In genomic region chr15:70998319-70998718, GRCh38 we compare ENCODE assay signal across 37 cellular contexts.
A peak's percentile ranks its signal among the peaks of the same experiment; 100 is the strongest.
DNase-seq lines count a peak whose midpoint lies in the region; ATAC-seq, FAIRE-seq and TF ChIP-seq lines count a peak whose summit lies in the region.
"Had no signal": no experiment of that assay in that cellular context is flagged by ENCODE, and none has a peak within 500 bp of the region (broad histone marks: within the 10 kb centered on the region; RNA-seq: fewer than 3 reads in every experiment).

No MANE protein-coding gene starts in this region.

- DNase-seq in WTC11 (ENCODE audit: low spot score) (no peak), adipocyte (ENCODE audit: low read depth) (no peak), astrocyte (ENCODE audit: low read depth) (no peak), NOMO-1 treated with dmso at 0.1 percent for 144 hours (lab: John Stamatoyannopoulos, UW; ENCODE audit: unreplicated experiment) (no peak), amygdala (lab: John Stamatoyannopoulos, UW) (no peak), NCI-H82 (lab: John Stamatoyannopoulos, UW) (no peak)
- DNase-seq: 8988T; ACHN; AML-193; BE2C; C1 segment of cervical spinal cord; Caco-2; Calu3; CD4-positive, alpha-beta memory T cell; CD4-positive, alpha-beta T cell; CD4-positive, CD25-positive, alpha-beta regulatory T cell; CD8-positive, alpha-beta memory T cell; CD8-positive, alpha-beta T cell; COR-L47; DMS 273 treated with DMSO at 0.1 percent for 48 hours; DMS153; DMS53; DMS79; DMS79 treated with DMSO at 0.1 percent for 48 hours; DND-41; EL had no signal

- H3K27ac ChIP-seq in HEK293 (ENCODE audit: extremely low read depth, low read depth, low read length) (no peak overlapping the region), astrocyte (ENCODE audit: low read depth, low read length) (no peak overlapping the region)
- H3K27ac ChIP-seq: 22Rv1; A549; BLaER1; BLaER1 treated with 17β-estradiol and CSF1 and Interleukin-3, amounts not matched to agents 10 nM and 100 nM; C4-2B had no signal

- H3K9ac ChIP-seq in adipocyte (ENCODE audit: low read length) (no peak overlapping the region), astrocyte (ENCODE audit: low read length) (no peak overlapping the region)
- H3K9ac ChIP-seq: BLaER1; BLaER1 treated with 17β-estradiol and CSF1 and Interleukin-3, amounts not matched to agents 10 nM and 100 nM had no signal

- ATAC-seq in WTC11 = no peak
- no peak for ATAC-seq in GM19397 (IDR thresholded peaks at IDR 0.05; ENCODE audit: unreplicated experiment)
- ATAC-seq: A549; CD8-positive, alpha-beta T cell had no signal

- H3K9me3 Mint-ChIP-seq in WTC11 = peaks cover 21% of the 10 kb centered on the region
- peaks cover 11% of the 10 kb centered on the region for H3K9me3 Mint-ChIP-seq in astrocyte (ENCODE audit: unreplicated experiment)

- H3K27me3 Mint-ChIP-seq in WTC11 (ENCODE audit: low read depth) (no peaks in the 10 kb centered on the region), astrocyte (ENCODE audit: low read depth, unreplicated experiment) (no peaks in the 10 kb centered on the region)

- no peaks in the 10 kb centered on the region for H3K4me1 Mint-ChIP-seq in WTC11
- H3K4me1 Mint-ChIP-seq in astrocyte (ENCODE audit: low read depth, unreplicated experiment) = peaks cover 5% of the 10 kb centered on the region
- H3K4me1 Mint-ChIP-seq: B cell; CD14-positive monocyte; CD4-positive, alpha-beta memory T cell; CD4-positive, CD25-positive, alpha-beta regulatory T cell; CD8-positive, alpha-beta memory T cell had no signal

- H4K20me1 ChIP-seq in astrocyte (ENCODE audit: insufficient read depth, low read length) = no peaks in the 10 kb centered on the region
- H4K20me1 ChIP-seq: BLaER1; BLaER1 treated with 17β-estradiol and CSF1 and Interleukin-3, amounts not matched to agents 10 nM and 100 nM had no signal

- FAIRE-seq in astrocyte (lab: Jason Lieb, UNC) = peak; percentile 23
- FAIRE-seq: A204.1, D721Med had no signal

- no peaks in the 10 kb centered on the region for H3K27me3 ChIP-seq in adipocyte (replicated peaks; ENCODE audit: control insufficient read depth, insufficient read depth, low read length)
- H3K27me3 ChIP-seq in astrocyte (ENCODE audit: insufficient read depth, low read length) = no peaks in the 10 kb centered on the region
- H3K27me3 ChIP-seq: BE2C; BLaER1; BLaER1 treated with 17β-estradiol and CSF1 and Interleukin-3, amounts not matched to agents 10 nM and 100 nM had no signal

- no peak overlapping the region for H2AFZ ChIP-seq in astrocyte (ENCODE audit: low read depth, low read length)

- H3K4me2 ChIP-seq in astrocyte (ENCODE audit: low read length) = no peak overlapping the region
- H3K4me2 ChIP-seq: A549; BLaER1; BLaER1 treated with 17β-estradiol and CSF1 and Interleukin-3, amounts not matched to agents 10 nM and 100 nM had no signal

- no peak overlapping the region for H3K4me3 Mint-ChIP-seq in WTC11
- no peak overlapping the region for H3K4me3 Mint-ChIP-seq in astrocyte (ENCODE audit: unreplicated experiment)
- H3K4me3 Mint-ChIP-seq: B cell; CD14-positive monocyte; CD4-positive, alpha-beta memory T cell; CD4-positive, alpha-beta T cell; CD4-positive, CD25-positive, alpha-beta regulatory T cell; CD8-positive, alpha-beta memory T cell; CD8-positive, alpha-beta T cell had no signal

- H3K4me1 ChIP-seq in HEK293 (ENCODE audit: control insufficient read depth, insufficient read depth, low read length) (no peaks in the 10 kb centered on the region), adipocyte (ENCODE audit: control insufficient read depth, insufficient read depth, low read length) (peaks cover 7% of the 10 kb centered on the region), astrocyte (ENCODE audit: insufficient read depth, low read length) (no peaks in the 10 kb centered on the region)
- H3K4me1 ChIP-seq: A549, BE2C, Caco-2 had no signal

- POLR2A ChIA-PET in HEK293 (lab: Yijun Ruan, JAX) = no interaction called here
- POLR2A ChIA-PET in WTC11 (lab: Charles Lee) = no interaction called here

- no peak overlapping the region for H3K27ac Mint-ChIP-seq in WTC11
- H3K27ac Mint-ChIP-seq in astrocyte (ENCODE audit: unreplicated experiment) = no peak overlapping the region
- H3K27ac Mint-ChIP-seq: B cell; CD14-positive monocyte; CD4-positive, alpha-beta memory T cell; CD4-positive, alpha-beta T cell; CD4-positive, CD25-positive, alpha-beta regulatory T cell; CD8-positive, alpha-beta memory T cell; CD8-positive, alpha-beta T cell had no signal

- H3K79me2 ChIP-seq in astrocyte (ENCODE audit: insufficient read depth, low read length) = no peaks in the 10 kb centered on the region

- H3K36me3 ChIP-seq in HEK293 (ENCODE audit: control insufficient read depth in 2 of 2, insufficient read depth in 1 of 2, low read length in 2 of 2) (peaks cover 0 to 4% of the 10 kb centered on the region in 2 experiments; a peak in 2 of 3 replicates), adipocyte (ENCODE audit: control insufficient read depth, insufficient read depth, low read length, severe bottlenecking) (no peaks in the 10 kb centered on the region), astrocyte (ENCODE audit: insufficient read depth, low read length) (no peaks in the 10 kb centered on the region)
- H3K36me3 ChIP-seq: BE2C; BLaER1; BLaER1 treated with 17β-estradiol and CSF1 and Interleukin-3, amounts not matched to agents 10 nM and 100 nM had no signal

- TF ChIP-seq CTCF in HEK293 (tag by site-specific recombination; IDR thresholded peaks at IDR 0.05) (no peak), WTC11 (IDR thresholded peaks at IDR 0.05) (no peak), astrocyte (IDR thresholded peaks at IDR 0.05; ENCODE audit: insufficient read depth, low read depth, low read length) (no peak)

- H3K4me3 ChIP-seq in HEK293 (ENCODE audit: low read depth, low read length) = no peak overlapping the region
- H3K4me3 ChIP-seq in adipocyte (ENCODE audit: low read length) = peak overlapping the region; percentile 23
- H3K4me3 ChIP-seq in astrocyte (ENCODE audit: insufficient read depth, low read depth, low read length) = no peak overlapping the region
- H3K4me3 ChIP-seq: A549; BLaER1; BLaER1 treated with 17β-estradiol and CSF1 and Interleukin-3, amounts not matched to agents 10 nM and 100 nM had no signal

- H3K36me3 Mint-ChIP-seq in WTC11 (peaks cover 20% of the 10 kb centered on the region), astrocyte (ENCODE audit: low read depth, unreplicated experiment) (peaks cover 9% of the 10 kb centered on the region)
- H3K36me3 Mint-ChIP-seq: CD14-positive monocyte; CD4-positive, alpha-beta memory T cell; CD4-positive, CD25-positive, alpha-beta regulatory T cell; CD8-positive, alpha-beta T cell had no signal

- CTCF ChIA-PET in HEK293 (lab: Yijun Ruan, JAX) = interaction anchor here (1.0 kb wide), 1 partner anchor 26 kb away, joined by 5 read pairs; no protein-coding TSS in a partner anchor
- CTCF ChIA-PET in WTC11 (lab: Charles Lee) = no interaction called here

- H3K9me3 ChIP-seq in HEK293 (ENCODE audit: control insufficient read depth, insufficient read depth, low read depth, low read length) (no peaks in the 10 kb centered on the region), adipocyte (ENCODE audit: control insufficient read depth, low read length) (peaks cover 14% of the 10 kb centered on the region), astrocyte (ENCODE audit: insufficient read depth, low read depth, low read length) (no peaks in the 10 kb centered on the region)
- H3K9me3 ChIP-seq: BE2C, Caco-2 had no signal

TF ChIP-seq in HEK293, 187 proteins besides CTCF, POLR2A, EP300 and RAD21:
- TF ChIP-seq SETDB1 (IDR thresholded peaks at IDR 0.05; ENCODE audit: insufficient read length, low read length) (peak; percentile 51), ZNF16 (tag by site-specific recombination; IDR thresholded peaks at IDR 0.05; ENCODE audit: low read depth) (no peak)

TF ChIP-seq in WTC11, 78 proteins besides CTCF, POLR2A, EP300 and RAD21:
- TF ChIP-seq ARID4B (CRISPR knock-in tag; IDR thresholded peaks at IDR 0.05; ENCODE audit: borderline replicate concordance) (no peak), ZNF317 (CRISPR knock-in tag; IDR thresholded peaks at IDR 0.05; ENCODE audit: borderline replicate concordance, low read depth) (0 out of 2 replicates have a peak, but pooled peaks have one; percentile 66)
